1 cellular context compared by ENCODE assay signal in the genomic region with DNA sequence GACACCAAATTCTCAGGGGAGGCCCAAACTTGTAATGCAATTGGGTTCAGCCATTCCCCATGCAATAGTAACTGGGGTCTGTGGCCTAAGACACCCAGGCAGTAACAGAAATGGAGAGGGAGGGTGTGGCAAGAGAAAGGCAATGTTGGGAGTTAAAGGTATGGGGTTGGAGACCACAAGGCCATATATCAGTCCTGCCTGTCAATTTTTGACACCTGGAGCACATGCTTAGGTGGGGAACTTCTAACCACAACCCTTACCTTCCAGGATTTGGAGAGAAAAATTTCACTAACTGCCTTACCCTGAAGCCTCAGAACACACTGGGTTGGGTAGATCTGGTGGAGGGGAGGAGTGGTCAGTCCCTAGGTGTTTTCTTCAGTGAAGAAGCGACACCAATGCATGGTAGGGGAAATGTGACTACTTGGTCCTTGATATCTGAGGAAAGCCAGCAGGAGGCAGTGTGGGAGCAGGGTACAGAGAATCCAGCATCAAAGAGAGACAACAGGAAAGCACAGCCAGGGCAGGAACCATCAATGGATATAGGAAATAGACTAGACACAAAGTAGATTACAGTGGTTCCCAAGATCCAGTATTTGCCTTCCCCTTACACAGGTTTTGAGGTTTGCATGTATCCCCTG.
A peak's percentile ranks its signal among the peaks of the same experiment; 100 is the strongest.
TF ChIP-seq lines count a peak whose summit lies in the region.

No MANE protein-coding gene starts in this region.

TF ChIP-seq in HepG2, 621 proteins besides CTCF, POLR2A, EP300 and RAD21:
- TF ChIP-seq STAG1 (CRISPR knock-in tag; IDR thresholded peaks at IDR 0.05) (peak; percentile 30; the same call in 1 of the 2 replicates), HMGA1 (CRISPR knock-in tag; conservative IDR thresholded peaks at IDR 0.05) (no peak), EHMT2 (IDR thresholded peaks at IDR 0.05; ENCODE audit: borderline replicate concordance, low read depth, low read length) (peak; percentile 64; the same call in 1 of the 2 replicates), ZNF644 (CRISPR knock-in tag; IDR thresholded peaks at IDR 0.05; ENCODE audit: low read depth) (0 out of 2 replicates have a peak, but pooled peaks have one; percentile 9)
- TF ChIP-seq, protein P1, sequence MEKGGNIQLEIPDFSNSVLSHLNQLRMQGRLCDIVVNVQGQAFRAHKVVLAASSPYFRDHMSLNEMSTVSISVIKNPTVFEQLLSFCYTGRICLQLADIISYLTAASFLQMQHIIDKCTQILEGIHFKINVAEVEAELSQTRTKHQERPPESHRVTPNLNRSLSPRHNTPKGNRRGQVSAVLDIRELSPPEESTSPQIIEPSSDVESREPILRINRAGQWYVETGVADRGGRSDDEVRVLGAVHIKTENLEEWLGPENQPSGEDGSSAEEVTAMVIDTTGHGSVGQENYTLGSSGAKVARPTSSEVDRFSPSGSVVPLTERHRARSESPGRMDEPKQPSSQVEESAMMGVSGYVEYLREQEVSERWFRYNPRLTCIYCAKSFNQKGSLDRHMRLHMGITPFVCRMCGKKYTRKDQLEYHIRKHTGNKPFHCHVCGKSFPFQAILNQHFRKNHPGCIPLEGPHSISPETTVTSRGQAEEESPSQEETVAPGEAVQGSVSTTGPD (CRISPR knock-in tag; IDR thresholded peaks at IDR 0.05): no peak
TF ChIP-seq in HepG2: peak in this region for 3.
